In the genomic region with DNA sequence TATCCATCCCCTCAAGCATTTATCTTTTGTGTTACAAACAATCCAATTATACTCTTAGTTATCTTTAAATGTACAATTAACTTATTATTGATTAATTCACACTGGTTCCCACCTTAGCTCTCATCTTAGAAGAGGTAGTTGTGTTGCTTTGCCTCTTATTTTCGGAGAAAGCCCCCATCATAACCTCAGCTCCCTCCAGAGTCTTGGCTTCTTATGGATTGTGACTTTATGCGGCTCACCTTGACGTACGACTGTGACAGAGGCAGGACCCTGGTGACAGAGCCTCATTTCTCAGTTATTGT, we compare ENCODE assay signal across 10 cellular contexts.
DNase-seq lines count a peak whose midpoint lies in the region; ATAC-seq and TF ChIP-seq lines count a peak whose summit lies in the region.
"Had no signal": no experiment of that assay in that cellular context is flagged by ENCODE, and none has a peak within 500 bp of the region (broad histone marks: within the 10 kb centered on the region; RNA-seq: fewer than 3 reads in every experiment).

No MANE protein-coding gene starts in this region.

- H3K9me3 ChIP-seq in RWPE2 (ENCODE audit: severe bottlenecking): no peaks in the 10 kb centered on the region
- H3K9me3 ChIP-seq in esophagus (ENCODE audit: control insufficient read depth in 2 of 2, insufficient read depth in 1 of 2, low read depth in 1 of 2, low read length in 1 of 2): no peaks in the 10 kb centered on the region
- H3K9me3 ChIP-seq in uterus: no peaks in the 10 kb centered on the region

- H3K4me1 Mint-ChIP-seq in activated CD4-positive, alpha-beta T cell treated with anti-CD3 and anti-CD28 coated beads, Interleukin-2, amount 10 ng/mL, durations not matched to agents 24 days and 14 days: peaks cover 69% of the 10 kb centered on the region
- H3K4me1 Mint-ChIP-seq in stimulated activated effector memory CD8-positive, alpha-beta T cell treated with anti-CD3 and anti-CD28 coated beads, Interleukin-12 subunit alpha, Interleukin-12 subunit beta, amount 100 ng/mL, for 72 hours: peaks cover 72% of the 10 kb centered on the region

- H3K4me1 ChIP-seq in RWPE2 (ENCODE audit: insufficient read depth, poor library complexity, severe bottlenecking) (peaks cover 62% of the 10 kb centered on the region), esophagus (ENCODE audit: control insufficient read depth in 2 of 2, insufficient read depth in 2 of 2, low read length in 1 of 2) (peaks cover 0 to 4% of the 10 kb centered on the region in 2 donors), uterus (peaks cover 0 to 17% of the 10 kb centered on the region in 2 donors)

- H3K27me3 Mint-ChIP-seq in activated CD4-positive, alpha-beta T cell treated with anti-CD3 and anti-CD28 coated beads, Interleukin-2, amount 10 ng/mL, durations not matched to agents 24 days and 14 days: no peaks in the 10 kb centered on the region

- H3K27ac Mint-ChIP-seq in activated CD4-positive, alpha-beta T cell treated with anti-CD3 and anti-CD28 coated beads, Interleukin-2, amount 10 ng/mL, durations not matched to agents 24 days and 14 days: peak overlapping the region; percentile 85
- H3K27ac Mint-ChIP-seq in stimulated activated effector memory CD8-positive, alpha-beta T cell treated with anti-CD3 and anti-CD28 coated beads, Interleukin-12 subunit alpha, Interleukin-12 subunit beta, amount 100 ng/mL, for 72 hours: peak overlapping the region; percentile 32

- ATAC-seq in RWPE2 (ENCODE audit: low read depth): no peak
- no peak for ATAC-seq in stimulated activated effector memory CD8-positive, alpha-beta T cell treated with anti-CD3 and anti-CD28 coated beads, Interleukin-12 subunit alpha, Interleukin-12 subunit beta, amount 100 ng/mL, for 72 hours

- H3K27ac ChIP-seq in RWPE2 (ENCODE audit: poor library complexity, severe bottlenecking) (peak overlapping the region; percentile 59), esophagus (ENCODE audit: low read depth in 2 of 2, low read length in 1 of 2) (peak overlapping the region; percentile 18 to 62), uterus (peak overlapping the region in 1 of 2 donors; percentile 53)

- no peak for TF ChIP-seq CTCF in RWPE2 (IDR thresholded peaks at IDR 0.05; ENCODE audit: poor library complexity, severe bottlenecking)
- no peak for TF ChIP-seq CTCF in uterus (IDR thresholded peaks at IDR 0.05)

- intact Hi-C loops in activated CD4-positive, alpha-beta T cell treated with anti-CD3 and anti-CD28 coated beads, Interleukin-2, amount 10 ng/mL, durations not matched to agents 24 days and 14 days (cut with micrococcal nuclease): loop anchor here (1.0 to 2.0 kb wide), 4 partner anchors 9 to 30 kb away; no protein-coding TSS in a partner anchor
- intact Hi-C loops in uterus (cut with DNase I; ENCODE audit: low total_unique reads): no loop called here

- peaks cover 6% of the 10 kb centered on the region for H3K36me3 Mint-ChIP-seq in activated CD4-positive, alpha-beta T cell treated with anti-CD3 and anti-CD28 coated beads, Interleukin-2, amount 10 ng/mL, durations not matched to agents 24 days and 14 days (ENCODE audit: low read depth)
- H3K36me3 Mint-ChIP-seq in stimulated activated effector memory CD8-positive, alpha-beta T cell treated with anti-CD3 and anti-CD28 coated beads, Interleukin-12 subunit alpha, Interleukin-12 subunit beta, amount 100 ng/mL, for 72 hours: no peaks in the 10 kb centered on the region

- peak overlapping the region; percentile 67 for H3K4me3 Mint-ChIP-seq in activated CD4-positive, alpha-beta T cell treated with anti-CD3 and anti-CD28 coated beads, Interleukin-2, amount 10 ng/mL, durations not matched to agents 24 days and 14 days
- peak overlapping the region; percentile 41 for H3K4me3 Mint-ChIP-seq in stimulated activated effector memory CD8-positive, alpha-beta T cell treated with anti-CD3 and anti-CD28 coated beads, Interleukin-12 subunit alpha, Interleukin-12 subunit beta, amount 100 ng/mL, for 72 hours

- 82 to 83% methylated on average over 4 of the region's 4 CpGs for WGBS in esophagus, 2 donors

- H3K9me3 Mint-ChIP-seq in activated CD4-positive, alpha-beta T cell treated with anti-CD3 and anti-CD28 coated beads, Interleukin-2, amount 10 ng/mL, durations not matched to agents 24 days and 14 days: no peaks in the 10 kb centered on the region
- no peaks in the 10 kb centered on the region for H3K9me3 Mint-ChIP-seq in stimulated activated effector memory CD8-positive, alpha-beta T cell treated with anti-CD3 and anti-CD28 coated beads, Interleukin-12 subunit alpha, Interleukin-12 subunit beta, amount 100 ng/mL, for 72 hours

- peaks cover 26% of the 10 kb centered on the region for H3K36me3 ChIP-seq in RWPE2 (ENCODE audit: low read depth)
- no peaks in the 10 kb centered on the region for H3K36me3 ChIP-seq in esophagus (ENCODE audit: control insufficient read depth in 2 of 2, insufficient read depth in 2 of 2, low read length in 1 of 2)
- H3K36me3 ChIP-seq in uterus: no peaks in the 10 kb centered on the region

- no peak for TF ChIP-seq POLR2A in uterus (IDR thresholded peaks at IDR 0.05)

- H3K27me3 ChIP-seq in RWPE2 (ENCODE audit: insufficient read depth, poor library complexity, severe bottlenecking) (no peaks in the 10 kb centered on the region), esophagus (ENCODE audit: control insufficient read depth in 1 of 2, insufficient read depth in 2 of 2, low read length in 2 of 2) (no peaks in the 10 kb centered on the region), uterus (no peaks in the 10 kb centered on the region)

- no peak overlapping the region for H3K4me3 ChIP-seq in RWPE2 (ENCODE audit: severe bottlenecking)
- H3K4me3 ChIP-seq in esophagus (ENCODE audit: low read depth in 1 of 2, low read length in 2 of 2): no peak overlapping the region
- H3K4me3 ChIP-seq in uterus: no peak overlapping the region

- no peak for DNase-seq in activated CD4-positive, alpha-beta T cell treated with anti-CD3 and anti-CD28 coated beads, Interleukin-2, amount 10 ng/mL, durations not matched to agents 24 days and 14 days
- DNase-seq in activated CD4-positive, alpha-beta T cell treated with anti-CD3 and anti-CD28 coated beads, Interleukin-2, amount 50 U/mL, for 1 hour: no peak
- DNase-seq in RWPE2 (ENCODE audit: low spot score) (no peak), inferior parietal cortex (ENCODE audit: extremely low spot score) (no peak), uterus (no peak), AG08395 (ENCODE audit: low spot score) (no peak)
- no peak for DNase-seq in stimulated activated effector memory CD8-positive, alpha-beta T cell treated with anti-CD3 and anti-CD28 coated beads, Interleukin-12 subunit alpha, Interleukin-12 subunit beta, amount 100 ng/mL, for 72 hours (ENCODE audit: low spot score in 2 of 2)
- DNase-seq: cortex of kidney, glutamatergic neuron had no signal
